In genomic region chr3:8532251-8532831, GRCh38 we compare ENCODE assay signal across 13 cellular contexts. TPM values are rescaled to one million over a fixed set of nuclear protein-coding genes. Genes with fewer than 3 reads are reported as not detected.
DNase-seq lines count a peak whose midpoint lies in the region; ATAC-seq and TF ChIP-seq lines count a peak whose summit lies in the region.
"Had no signal": no experiment of that assay in that cellular context is flagged by ENCODE, and none has a peak within 500 bp of the region (broad histone marks: within the 10 kb centered on the region; RNA-seq: fewer than 3 reads in every experiment).

No MANE protein-coding gene starts in this region.

- H3K27me3 Mint-ChIP-seq in osteocyte (ENCODE audit: unreplicated experiment): no peaks in the 10 kb centered on the region

- H3K4me3 ChIP-seq in ACC112 (ENCODE audit: low read depth, low read length) (peak overlapping the region; percentile 28; the same call in 1 of the 2 replicates), foreskin fibroblast (ENCODE audit: low read depth in 1 of 2, low read length in 2 of 2) (peak overlapping the region in 1 of 2 donors; percentile 9)

- ATAC-seq in HG03139 (IDR thresholded peaks at IDR 0.05; ENCODE audit: unreplicated experiment) (no peak), GM19351 (IDR thresholded peaks at IDR 0.05; ENCODE audit: unreplicated experiment) (no peak), HG03469 (IDR thresholded peaks at IDR 0.05; ENCODE audit: unreplicated experiment) (no peak)
- ATAC-seq: activated CD4-positive, CD25-positive, alpha-beta regulatory T cell treated with anti-CD3 and anti-CD28 coated beads, Interleukin-2, amount 50 U/mL, for 24 hours had no signal

- peaks cover 9% of the 10 kb centered on the region for H3K79me2 ChIP-seq in ACC112 (ENCODE audit: control insufficient read depth, insufficient read depth, low read length, unreplicated experiment)

- H3K27ac ChIP-seq in ACC112 (ENCODE audit: low read depth, low read length): peak overlapping the region; percentile 71

- H3K9me3 Mint-ChIP-seq in osteocyte (ENCODE audit: unreplicated experiment): no peaks in the 10 kb centered on the region

- no peak overlapping the region for H2AFZ ChIP-seq in ACC112 (ENCODE audit: low read length, unreplicated experiment)

- H3K36me3 Mint-ChIP-seq in osteocyte (ENCODE audit: unreplicated experiment): peaks cover 64% of the 10 kb centered on the region

- TF ChIP-seq CTCF in foreskin fibroblast (IDR thresholded peaks at IDR 0.05; ENCODE audit: low read depth, low read length): no peak
- TF ChIP-seq CTCF in osteocyte (IDR thresholded peaks at IDR 0.05): no peak

- H3K27me3 ChIP-seq in ACC112 (ENCODE audit: insufficient read depth, low read length): no peaks in the 10 kb centered on the region

- DNase-seq in NCI-H226 (peak; percentile 9), foreskin fibroblast (peak; percentile 80 to 86), osteocyte (ENCODE audit: extremely low spot score, unreplicated experiment) (no peak), NCI-H1694 treated with DMSO at 0.1 percent for 48 hours (lab: John Stamatoyannopoulos, UW) (no peak)
- DNase-seq: DND-41, islet precursor cell, NCI-H1105 treated with DMSO at 0.1 percent for 48 hours, NCI-H748 treated with DMSO at 0.1 percent for 48 hours had no signal

- peaks cover 54% of the 10 kb centered on the region for H3K4me1 ChIP-seq in ACC112 (ENCODE audit: control insufficient read depth, insufficient read depth, low read length, unreplicated experiment)

- H3K4me1 Mint-ChIP-seq in osteocyte (ENCODE audit: unreplicated experiment): peaks cover 81% of the 10 kb centered on the region

- H3K4me3 Mint-ChIP-seq in osteocyte (ENCODE audit: unreplicated experiment): no peak overlapping the region

- peaks cover 21% of the 10 kb centered on the region for H3K36me3 ChIP-seq in ACC112 (ENCODE audit: insufficient read depth, low read length)

- H3K27ac Mint-ChIP-seq in osteocyte (ENCODE audit: unreplicated experiment): peak overlapping the region; percentile 60

RNA-seq across cellular contexts. Expression of gene LMCD1, which starts 30.7 kb away (rescaled TPM):
- total RNA-seq in osteocyte: 135 and 136 TPM in 2 replicates

Comparison
In these comparisons a context has a peak if more than half of its experiments do, and no peak if none do; other contexts are left out.
1. DNase-seq: peak in NCI-H226 (single experiment) and foreskin fibroblast (2 of 2); none in osteocyte (single experiment) and NCI-H1694 treated with DMSO at 0.1 percent for 48 hours (single experiment).